ENCODE assay signal across 8 cellular contexts in genomic region chr4:184287697-184288255, GRCh38.
DNase-seq lines count a peak whose midpoint lies in the region; ATAC-seq, FAIRE-seq and TF ChIP-seq lines count a peak whose summit lies in the region.

No MANE protein-coding gene starts in this region.

- H3K27ac Mint-ChIP-seq in naive thymus-derived CD8-positive, alpha-beta T cell: peak overlapping the region in 3 of 10 donors; percentile 9 to 86 (median 44)

- H3K9ac ChIP-seq in endothelial cell of umbilical vein (replicated peaks; ENCODE audit: extremely low read depth, insufficient read depth, low read length): no peak overlapping the region

- POLR2A ChIA-PET in endothelial cell of umbilical vein (lab: Charles Lee): interaction anchor here (1.1 kb wide), 1 partner anchor 361 kb away, joined by 3 read pairs; the partner anchor contains the start of gene CASP3
- POLR2A ChIA-PET in naive thymus-derived CD8-positive, alpha-beta T cell (lab: Charles Lee): interaction anchor here (0.7 kb wide), 1 partner anchor 1088 kb away, joined by 3 read pairs; no protein-coding TSS in a partner anchor

- peaks cover 8 to 42% (median 32%) of the 10 kb centered on the region in 4 donors for H3K4me1 Mint-ChIP-seq in naive thymus-derived CD8-positive, alpha-beta T cell

- no peaks in the 10 kb centered on the region for H4K20me1 ChIP-seq in endothelial cell of umbilical vein (replicated peaks; ENCODE audit: control insufficient read depth, extremely low read depth, insufficient read depth, low read length)

- no peak for ATAC-seq in naive thymus-derived CD8-positive, alpha-beta T cell

- H3K4me2 ChIP-seq in endothelial cell of umbilical vein (ENCODE audit: insufficient read depth, low read length): no peak overlapping the region

- 24 to 37% methylated on average over 5 of the region's 5 CpGs for WGBS in testis, 2 donors

- CTCF ChIA-PET in endothelial cell of umbilical vein (lab: Charles Lee): interaction anchor here (0.6 to 1.8 kb wide), 33 partner anchors 13 to 694 kb away, joined by 3 to 33 read pairs (median 4); partner anchors contain the start of genes CASP3, CENPU, IRF2 and PRIMPOL

- H3K27me3 ChIP-seq in endothelial cell of umbilical vein (ENCODE audit: control insufficient read depth in 2 of 2, insufficient read depth in 2 of 2, low read length in 2 of 2) (no peaks in the 10 kb centered on the region), testis (no peaks in the 10 kb centered on the region)

- H3K4me1 ChIP-seq in endothelial cell of umbilical vein (ENCODE audit: control insufficient read depth, extremely low read depth, insufficient read depth, low read length) (no peaks in the 10 kb centered on the region), testis (peaks cover 12% of the 10 kb centered on the region)

- H3K9me3 Mint-ChIP-seq in naive thymus-derived CD8-positive, alpha-beta T cell: no peaks in the 10 kb centered on the region

- peak overlapping the region; percentile 59 for H2AFZ ChIP-seq in endothelial cell of umbilical vein (ENCODE audit: low read depth, low read length)

- no peaks in the 10 kb centered on the region for H3K79me2 ChIP-seq in endothelial cell of umbilical vein (ENCODE audit: control insufficient read depth, insufficient read depth, low read length)

- TF ChIP-seq POLR2A in endothelial cell of umbilical vein (IDR thresholded peaks at IDR 0.05; ENCODE audit: low read depth, low read length) (no peak), testis (IDR thresholded peaks at IDR 0.05) (no peak)

- DNase-seq in DMS79 (lab: John Stamatoyannopoulos, UW) (peak; percentile 29), NCI-H526 treated with DMSO at 0.1 percent for 48 hours (lab: John Stamatoyannopoulos, UW) (peak; percentile 26), endothelial cell of umbilical vein (ENCODE audit: low read depth, low spot score) (peak; percentile 55), GM19240 (ENCODE audit: insufficient read length, low spot score) (no peak), GOT3 (lab: John Stamatoyannopoulos, UW) (no peak), testis (no peak)
- no peak for DNase-seq in naive thymus-derived CD8-positive, alpha-beta T cell
- no peak for DNase-seq in stimulated activated CD4-positive, alpha-beta T cell treated with anti-CD3 and anti-CD28 coated beads, Interleukin-12 subunit alpha, Interleukin-12 subunit beta, amount 100 ng/mL, for 4 hours

- intact Hi-C loops in endothelial cell of umbilical vein (cut with micrococcal nuclease) (loop anchor here (1.0 kb wide), 1 partner anchor 251 kb away; no protein-coding TSS in a partner anchor), testis (cut with DNase I; ENCODE audit: low total_unique reads) (no loop called here)

- H3K4me3 Mint-ChIP-seq in naive thymus-derived CD8-positive, alpha-beta T cell: peak overlapping the region in 7 of 10 donors; percentile 24 to 78 (median 49)

- no peak overlapping the region for H3K27ac ChIP-seq in endothelial cell of umbilical vein (ENCODE audit: insufficient read depth, low read depth, low read length)
- peak overlapping the region in 1 of 2 donors; percentile 12 for H3K27ac ChIP-seq in testis

- no peaks in the 10 kb centered on the region for H3K9me3 ChIP-seq in endothelial cell of umbilical vein (replicated peaks; ENCODE audit: control insufficient read depth, insufficient read depth, low read length)
- no peaks in the 10 kb centered on the region for H3K9me3 ChIP-seq in testis

- no peaks in the 10 kb centered on the region for H3K36me3 ChIP-seq in endothelial cell of umbilical vein (ENCODE audit: control insufficient read depth in 2 of 2, extremely low read depth in 1 of 2, insufficient read depth in 2 of 2, low read length in 2 of 2)
- no peaks in the 10 kb centered on the region for H3K36me3 ChIP-seq in testis (ENCODE audit: low read depth, missing control alignments)

- TF ChIP-seq CTCF in endothelial cell of umbilical vein (IDR thresholded peaks at IDR 0.05; ENCODE audit: extremely low read depth in 1 of 2, insufficient read depth in 1 of 2, low read depth in 1 of 2, low read length in 2 of 2): no peak
- TF ChIP-seq CTCF in testis (IDR thresholded peaks at IDR 0.05): no peak

- H3K36me3 Mint-ChIP-seq in naive thymus-derived CD8-positive, alpha-beta T cell: no peaks in the 10 kb centered on the region

- no peaks in the 10 kb centered on the region for H3K27me3 Mint-ChIP-seq in naive thymus-derived CD8-positive, alpha-beta T cell

- peak; percentile 75 for FAIRE-seq in endothelial cell of umbilical vein (lab: Jason Lieb, UNC)

- H3K9me1 ChIP-seq in endothelial cell of umbilical vein (replicated peaks; ENCODE audit: control insufficient read depth, extremely low read depth, insufficient read depth, low read length): no peaks in the 10 kb centered on the region

- no TSS peak for BruUV-seq in endothelial cell of umbilical vein (replicated peaks; lab: Mats Ljungman, UMichigan)

- dilution Hi-C loops in endothelial cell of umbilical vein (cut with MboI; ENCODE audit: extremely low pct_ligation_motif_present, low sequenced_read_pairs): no loop called here

- H3K4me3 ChIP-seq in endothelial cell of umbilical vein (replicated peaks in 1 of 3; ENCODE audit: insufficient read depth in 1 of 3, low read depth in 1 of 3, low read length in 3 of 3) (no peak overlapping the region), testis (no peak overlapping the region)

TF ChIP-seq in endothelial cell of umbilical vein, 7 proteins besides CTCF, POLR2A, EP300 and RAD21:
- TF ChIP-seq FOS (IDR thresholded peaks at IDR 0.05; ENCODE audit: borderline replicate concordance, insufficient read depth, low read length) (no peak), JUN (IDR thresholded peaks at IDR 0.05; ENCODE audit: borderline replicate concordance, insufficient read depth, insufficient read length, low read depth) (no peak), GATA2 (IDR thresholded peaks at IDR 0.05; ENCODE audit: insufficient read depth, insufficient read length, low read depth, low read length) (no peak), MYC (IDR thresholded peaks at IDR 0.05; ENCODE audit: low read depth, low read length) (no peak)

Comparison
In these comparisons a context has a peak if more than half of its experiments do, and no peak if none do; other contexts are left out.
1. DNase-seq: peak in DMS79 (single experiment), NCI-H526 treated with DMSO at 0.1 percent for 48 hours (single experiment) and endothelial cell of umbilical vein (single experiment); none in naive thymus-derived CD8-positive, alpha-beta T cell (0 of 10), GM19240 (single experiment), GOT3 (single experiment), stimulated activated CD4-positive, alpha-beta T cell treated with anti-CD3 and anti-CD28 coated beads, Interleukin-12 subunit alpha, Interleukin-12 subunit beta, amount 100 ng/mL, for 4 hours (single experiment) and testis (single experiment).